ENCODE assay signal across 8 cellular contexts in the genomic region with DNA sequence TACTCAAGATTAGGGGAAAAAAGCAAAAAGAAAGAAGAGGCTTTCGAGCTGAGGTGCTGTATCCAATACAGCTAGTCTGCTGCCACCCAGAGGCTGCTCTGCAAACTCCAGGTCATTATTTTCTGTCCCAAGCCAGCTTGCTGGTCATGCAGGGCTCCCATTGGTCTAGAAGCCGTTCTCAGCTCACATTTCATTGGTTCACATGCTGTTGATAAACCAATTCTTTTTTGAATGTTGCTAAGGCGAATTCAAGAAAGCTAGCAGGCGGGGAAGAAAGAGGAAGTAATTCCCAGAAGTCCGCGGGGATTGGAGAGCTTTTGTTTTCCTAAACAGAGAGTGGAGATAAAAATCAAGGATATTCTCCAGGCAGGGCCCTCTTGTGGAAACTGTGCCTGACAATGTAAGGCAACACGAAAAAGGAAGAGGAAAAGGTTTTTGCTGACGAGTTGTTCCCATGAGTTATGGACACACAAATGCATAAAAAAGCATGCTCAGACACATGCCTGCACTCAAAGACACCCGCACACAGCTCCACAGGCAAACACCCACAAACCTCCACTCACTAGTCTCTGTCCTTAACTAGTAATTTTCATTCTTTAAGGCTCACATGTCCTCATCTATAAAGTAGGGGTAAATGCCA. TPM values are rescaled to one million over a fixed set of nuclear protein-coding genes. Genes with fewer than 3 reads are reported as not detected.
DNase-seq lines count a peak whose midpoint lies in the region; ATAC-seq, FAIRE-seq and TF ChIP-seq lines count a peak whose summit lies in the region.

No MANE protein-coding gene starts in this region.

- DNase-seq in BE2C (peak; percentile 93), GM19239 (ENCODE audit: insufficient read length, low spot score) (peak; percentile 94), NCI-H510A (lab: John Stamatoyannopoulos, UW) (peak; percentile 56), dedifferentiated amniotic fluid mesenchymal stem cell (ENCODE audit: extremely low spot score) (peak; percentile 99), left lung (peak in 1 of 2 donors; percentile 93)
- DNase-seq in activated CD4-positive, alpha-beta T cell treated with anti-CD3 and anti-CD28 coated beads for 48 hours, result peak; percentile 92
- peak; percentile 74 for DNase-seq in stimulated activated CD4-positive, alpha-beta T cell treated with anti-CD3 and anti-CD28 coated beads, Interleukin-2, amount 100 ng/mL, for 48 hours

- intact Hi-C loops in left lung (cut with DNase I), result loop anchor here in 1 of 2 donors (5.0 kb wide), 2 partner anchors 140 to 175 kb away; no protein-coding TSS in a partner anchor

- H3K36me3 ChIP-seq in BE2C (no peaks in the 10 kb centered on the region), left lung (no peaks in the 10 kb centered on the region)

- H3K27ac ChIP-seq in left lung, result peak overlapping the region; percentile 60 to 82

- TF ChIP-seq CTCF in BE2C (IDR thresholded peaks at IDR 0.05; ENCODE audit: low read depth, low read length), result peak; percentile 89
- TF ChIP-seq CTCF in left lung (IDR thresholded peaks at IDR 0.05), result peak; percentile 68 to 80

- peak; percentile 99 for ATAC-seq in HG03442 (IDR thresholded peaks at IDR 0.05; ENCODE audit: unreplicated experiment)
- ATAC-seq in left lung, result peak; percentile 98

- FAIRE-seq in GM19239 (lab: Jason Lieb, UNC), result peak; percentile 98

- H3K4me1 ChIP-seq in BE2C (peaks cover 3% of the 10 kb centered on the region; the same call in 1 of the 2 replicates), left lung (peaks cover 2 to 25% of the 10 kb centered on the region in 2 donors)

- H3K9me3 ChIP-seq in BE2C (no peaks in the 10 kb centered on the region), left lung (no peaks in the 10 kb centered on the region)

- H3K27me3 ChIP-seq in BE2C (no peaks in the 10 kb centered on the region), left lung (no peaks in the 10 kb centered on the region)

- peak overlapping the region; percentile 44 for H3K4me3 ChIP-seq in BE2C (ENCODE audit: low read depth, low read length)
- H3K4me3 ChIP-seq in left lung, result peak overlapping the region; percentile 2 to 30

RNA-seq across cellular contexts. Expression of gene FSTL1, which starts 33.4 kb away (rescaled TPM):
- polyA plus RNA-seq in BE2C (2012; ENCODE audit: insufficient read depth, insufficient read length, low read depth), result 0.28 TPM
- total RNA-seq in left lung, result 100 to 1,000 TPM; 265 to 530 TPM
